24 cellular contexts compared by ENCODE assay signal in the genomic region with DNA sequence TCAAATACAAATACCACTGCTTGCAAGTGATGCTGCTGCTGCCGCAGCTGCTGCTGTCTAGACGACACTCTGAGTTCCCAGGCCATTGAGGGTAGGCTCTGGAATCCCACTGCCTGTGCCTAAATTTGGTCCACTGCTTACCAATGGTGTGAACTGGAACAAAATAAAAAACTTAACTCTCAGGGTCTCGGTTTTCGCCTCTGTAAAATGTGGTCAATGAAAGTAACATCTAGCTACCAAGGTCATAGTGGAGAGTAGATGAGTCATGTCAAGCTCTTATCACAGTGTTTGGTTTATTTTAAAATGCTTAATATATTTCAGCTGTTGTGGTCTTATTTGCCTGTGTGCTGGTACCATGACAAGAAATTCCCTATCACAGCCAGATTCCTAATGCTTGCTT.
"Had no signal": no experiment of that assay in that cellular context is flagged by ENCODE, and none has a peak within 500 bp of the region (broad histone marks: within the 10 kb centered on the region; RNA-seq: fewer than 3 reads in every experiment).

No MANE protein-coding gene starts in this region.

- H3K4me3 ChIP-seq: esophagus muscularis mucosa, gastroesophageal sphincter, left lung, lower lobe of right lung, psoas muscle, right lobe of liver, spleen, testis, transverse colon had no signal

- H3K27me3 Mint-ChIP-seq: stimulated activated memory B cell treated with anti-CD40 and anti-IgM and Interleukin-4, amounts not matched to agents 10 μg/mL and 1 μg/mL and 100 μg/mL, for 72 hours had no signal

- H3K36me3 ChIP-seq: esophagus muscularis mucosa, gastroesophageal sphincter, left lung, lower lobe of right lung, right lobe of liver, spleen, transverse colon had no signal

- DNase-seq: effector memory CD8-positive, alpha-beta T cell; foreskin fibroblast; immature natural killer cell; left lung; lower lobe of right lung; naive thymus-derived CD4-positive, alpha-beta T cell; nephron progenitor cell; psoas muscle; retina; right lobe of liver; spleen; stimulated activated CD4-positive, alpha-beta T cell treated with anti-CD3 and anti-CD28 coated beads, Interleukin-15, amount 100 ng/mL, for 24 hours; stimulated activated CD4-positive, alpha-beta T cell treated with anti-CD3 and anti-CD28 coated beads, Interleukin-1b, Interleukin-23, amount 100 ng/mL, for 48 hours; stimulated activated CD4-positive, alpha-beta T cell treated with anti-CD3 and anti-CD28 coated beads, Interleukin-4, amount 100 ng/mL, for 24 hours; stimulated activated naive CD8-positive, alpha-beta T cell treated with anti-CD3 and anti-CD28 coated beads, Interleukin-15, amount 100 ng/mL, for 72 hours; testis; transverse colon had no signal

- H3K9me3 ChIP-seq: esophagus muscularis mucosa, gastroesophageal sphincter, left lung, lower lobe of right lung, psoas muscle, right lobe of liver, testis, transverse colon had no signal

- H3K27ac ChIP-seq: epithelial cell of prostate, esophagus muscularis mucosa, gastroesophageal sphincter, left lung, lower lobe of right lung, psoas muscle, right lobe of liver, spleen, testis, transverse colon had no signal

- H3K27me3 ChIP-seq: esophagus muscularis mucosa, gastroesophageal sphincter, left lung, right lobe of liver, spleen, testis, transverse colon had no signal

- FAIRE-seq: keratinocyte had no signal

- H3K36me3 Mint-ChIP-seq: memory B cell; mesothelial cell of epicardium; stimulated activated memory B cell treated with anti-CD40 and anti-IgM and Interleukin-4, amounts not matched to agents 10 μg/mL and 1 μg/mL and 100 μg/mL, for 72 hours had no signal

- H3K4me1 Mint-ChIP-seq: immature natural killer cell; memory B cell; mesothelial cell of epicardium; naive thymus-derived CD4-positive, alpha-beta T cell; nephron progenitor cell; stimulated activated memory B cell treated with anti-CD40 and anti-IgM and Interleukin-4, amounts not matched to agents 10 μg/mL and 1 μg/mL and 100 μg/mL, for 72 hours; stimulated activated naive CD8-positive, alpha-beta T cell treated with anti-CD3 and anti-CD28 coated beads, Interleukin-15, amount 100 ng/mL, for 72 hours had no signal

- H3K27ac Mint-ChIP-seq: effector memory CD8-positive, alpha-beta T cell; immature natural killer cell; memory B cell; mesothelial cell of epicardium; naive thymus-derived CD4-positive, alpha-beta T cell; nephron progenitor cell; stimulated activated memory B cell treated with anti-CD40 and anti-IgM and Interleukin-4, amounts not matched to agents 10 μg/mL and 1 μg/mL and 100 μg/mL, for 72 hours; stimulated activated naive CD8-positive, alpha-beta T cell treated with anti-CD3 and anti-CD28 coated beads, Interleukin-15, amount 100 ng/mL, for 72 hours had no signal

- H3K4me1 ChIP-seq: left lung, lower lobe of right lung, psoas muscle, right lobe of liver, spleen, testis, transverse colon had no signal

- H3K4me3 Mint-ChIP-seq: effector memory CD8-positive, alpha-beta T cell; immature natural killer cell; memory B cell; mesothelial cell of epicardium; naive thymus-derived CD4-positive, alpha-beta T cell; nephron progenitor cell; stimulated activated memory B cell treated with anti-CD40 and anti-IgM and Interleukin-4, amounts not matched to agents 10 μg/mL and 1 μg/mL and 100 μg/mL, for 72 hours; stimulated activated naive CD8-positive, alpha-beta T cell treated with anti-CD3 and anti-CD28 coated beads, Interleukin-15, amount 100 ng/mL, for 72 hours had no signal
